ENCODE assay signal across 17 cellular contexts in the genomic region with DNA sequence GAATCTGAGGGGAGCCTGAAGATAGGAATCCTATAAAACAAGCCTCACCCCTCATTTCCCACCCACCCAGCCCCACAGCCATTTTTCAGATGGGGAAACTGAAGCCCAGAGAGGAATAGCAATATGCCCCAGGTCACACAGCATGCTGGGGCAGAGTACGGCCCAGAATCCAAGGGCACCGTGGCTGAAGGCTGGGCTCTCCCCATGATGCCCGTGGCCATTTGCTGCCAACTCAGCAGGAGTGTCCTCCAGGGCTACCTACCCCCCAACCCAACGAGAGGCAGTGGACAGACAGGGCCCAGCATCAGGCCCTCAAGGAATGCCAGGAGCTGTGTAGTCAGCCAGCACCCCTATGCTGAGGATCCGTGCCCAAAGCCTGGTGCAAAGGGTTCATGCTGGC. TPM values are rescaled to one million over a fixed set of nuclear protein-coding genes. Genes with fewer than 3 reads are reported as not detected.
"Had no signal": no experiment of that assay in that cellular context is flagged by ENCODE, and none has a peak within 500 bp of the region (broad histone marks: within the 10 kb centered on the region; RNA-seq: fewer than 3 reads in every experiment).

No MANE protein-coding gene starts in this region.

- H3K4me3 ChIP-seq: mucosa of descending colon, spleen, tibial artery had no signal

- ATAC-seq: activated CD4-positive, alpha-beta T cell treated with anti-CD3 and anti-CD28 coated beads for 36 hours; activated T-cell treated with anti-CD3 and anti-CD28 coated beads, Interleukin-2, amount 50 U/mL, for 4 hours; mucosa of descending colon had no signal

- H3K27ac ChIP-seq: spleen had no signal

- H3K36me3 ChIP-seq: spleen had no signal

- DNase-seq: activated B cell treated with CpG ODN at 0.5 μM for 24 hours; activated CD4-positive, alpha-beta T cell treated with anti-CD3 and anti-CD28 coated beads for 36 hours; activated CD4-positive, alpha-beta T cell treated with anti-CD3 and anti-CD28 coated beads, Interleukin-2, amount 50 U/mL, for 4 hours; activated CD8-positive, alpha-beta memory T cell treated with anti-CD3 and anti-CD28 coated beads for 24 hours; activated CD8-positive, alpha-beta memory T cell treated with anti-CD3 and anti-CD28 coated beads, Interleukin-2, amount 50 U/mL, for 4 hours; activated naive CD4-positive, alpha-beta T cell; activated naive CD8-positive, alpha-beta T cell treated with anti-CD3 and anti-CD28 coated beads for 36 hours; activated T-cell treated with anti-CD3 and anti-CD28 coated beads, Interleukin-2, amount 50 U/mL, for 4 hours; dermis blood vessel endothelial cell; effector memory CD4-positive, alpha-beta T cell; mesendoderm; mucosa of descending colon; spleen; stimulated activated CD4-positive, alpha-beta T cell treated with anti-CD3 and anti-CD28 coated beads, Interleukin-4, amount 100 ng/mL, for 1 hour; stimulated activated naive CD4-positive, alpha-beta T cell; tibial artery had no signal

- H3K9me3 ChIP-seq: mucosa of descending colon, spleen, tibial artery had no signal

- H3K27me3 ChIP-seq: spleen, tibial artery had no signal

RNA-seq across cellular contexts. Expression of a gene that starts 8.5 kb away (rescaled TPM):
- total RNA-seq: activated T-helper 2 cell treated with anti-CD3 and anti-CD28 coated beads, Interferon-gamma antibody, Interleukin-2, Interleukin-4, amounts not matched to agents 10 μg/mL and 5 μg/mL and 100 μg/mL, durations not matched to agents 14 hours and 24 hours and 36 hours had no signal
